In genomic region chr22:50138036-50138435, GRCh38 we compare ENCODE assay signal across 14 cellular contexts. TPM values are rescaled to one million over a fixed set of nuclear protein-coding genes. Genes with fewer than 3 reads are reported as not detected.
A peak's percentile ranks its signal among the peaks of the same experiment; 100 is the strongest.
DNase-seq lines count a peak whose midpoint lies in the region; ATAC-seq and TF ChIP-seq lines count a peak whose summit lies in the region.
"Had no signal": no experiment of that assay in that cellular context is flagged by ENCODE, and none has a peak within 500 bp of the region (broad histone marks: within the 10 kb centered on the region; RNA-seq: fewer than 3 reads in every experiment).

No MANE protein-coding gene starts in this region.

- in situ Hi-C loops in Caki2 (cut with HindIII; ENCODE audit: low pct_unique_long_range_greater_than_20kb, low sequenced_read_pairs) = no loop called here

- no peak for TF ChIP-seq CTCF in epithelial cell of proximal tubule (conservative IDR thresholded peaks at IDR 0.05; ENCODE audit: low read depth, low read length)

- H3K4me3 ChIP-seq in epithelial cell of proximal tubule (ENCODE audit: low read depth, low read length) = no peak overlapping the region
- H3K4me3 ChIP-seq: GM23338 had no signal

- DNase-seq in Caki2 (ENCODE audit: low read depth) = peak; percentile 27
- peak; percentile 29 for DNase-seq in NCI-H69 (lab: John Stamatoyannopoulos, UW)
- DNase-seq in epithelial cell of proximal tubule (ENCODE audit: low read depth) = peak; percentile 39
- DNase-seq in HCEC 1CT = no peak
- DNase-seq in H4 (ENCODE audit: low spot score) = no peak
- DNase-seq in NCI-H510A treated with DMSO at 0.1 percent for 48 hours (lab: John Stamatoyannopoulos, UW) = no peak
- DNase-seq: CD8-positive, alpha-beta T cell; COR-L47; GF-D8; H9 had no signal

- ATAC-seq in GM19452 (IDR thresholded peaks at IDR 0.05; ENCODE audit: unreplicated experiment) = no peak
- ATAC-seq: CD8-positive, alpha-beta T cell; GM23338 had no signal

RNA-seq across cellular contexts. Expression of gene PANX2, which starts 32.5 kb away (rescaled TPM):
- total RNA-seq in Caki2 (2014; rRNA removed; shearing (Covaris generic); ENCODE audit: low replicate concordance) = 18.0 and 19.5 TPM in 2 replicates
- 0.07 and 0.12 TPM in 2 replicates for total RNA-seq in epithelial cell of proximal tubule
- 4.2 and 4.4 TPM in 2 replicates for total RNA-seq in H4 (2014; rRNA removed; shearing (Covaris generic))

RNA-seq across cellular contexts. Expression of gene TRABD, which starts 47.7 kb away (rescaled TPM):
- 82.4 and 89.0 TPM in 2 replicates for total RNA-seq in Caki2 (2014; rRNA removed; shearing (Covaris generic); ENCODE audit: low replicate concordance)
- 55.5 and 68.9 TPM in 2 replicates for total RNA-seq in epithelial cell of proximal tubule
- total RNA-seq in H4 (2014; rRNA removed; shearing (Covaris generic)) = 13.7 and 17.2 TPM in 2 replicates

RNA-seq across cellular contexts. Expression of gene MOV10L1, which starts 48.2 kb away (rescaled TPM):
- total RNA-seq in Caki2 (2014; rRNA removed; shearing (Covaris generic); ENCODE audit: low replicate concordance) = not detected in 2 replicates
- total RNA-seq in epithelial cell of proximal tubule = 0.12 and 0.29 TPM in 2 replicates
- total RNA-seq in H4 (2014; rRNA removed; shearing (Covaris generic)) = 1.8 and 2.9 TPM in 2 replicates
- total RNA-seq: B cell; CD8-positive, alpha-beta T cell; H9; HT1080 had no signal

RNA-seq across cellular contexts. Expression of gene MLC1, which starts 52.8 kb away (rescaled TPM):
- total RNA-seq in Caki2 (2014; rRNA removed; shearing (Covaris generic); ENCODE audit: low replicate concordance) = not detected in 2 replicates
- not detected in 2 replicates for total RNA-seq in epithelial cell of proximal tubule
- total RNA-seq in H4 (2014; rRNA removed; shearing (Covaris generic)) = 1.4 and 3.3 TPM in 2 replicates
- total RNA-seq: B cell, GM23338, H9 had no signal

Comparison
In these comparisons a context has a peak if more than half of its experiments do, and no peak if none do; other contexts are left out.
1. DNase-seq: peak in Caki2 (single experiment), NCI-H69 (single experiment) and epithelial cell of proximal tubule (single experiment); none in HCEC 1CT (single experiment), H4 (single experiment) and NCI-H510A treated with DMSO at 0.1 percent for 48 hours (single experiment).